In the genomic region with DNA sequence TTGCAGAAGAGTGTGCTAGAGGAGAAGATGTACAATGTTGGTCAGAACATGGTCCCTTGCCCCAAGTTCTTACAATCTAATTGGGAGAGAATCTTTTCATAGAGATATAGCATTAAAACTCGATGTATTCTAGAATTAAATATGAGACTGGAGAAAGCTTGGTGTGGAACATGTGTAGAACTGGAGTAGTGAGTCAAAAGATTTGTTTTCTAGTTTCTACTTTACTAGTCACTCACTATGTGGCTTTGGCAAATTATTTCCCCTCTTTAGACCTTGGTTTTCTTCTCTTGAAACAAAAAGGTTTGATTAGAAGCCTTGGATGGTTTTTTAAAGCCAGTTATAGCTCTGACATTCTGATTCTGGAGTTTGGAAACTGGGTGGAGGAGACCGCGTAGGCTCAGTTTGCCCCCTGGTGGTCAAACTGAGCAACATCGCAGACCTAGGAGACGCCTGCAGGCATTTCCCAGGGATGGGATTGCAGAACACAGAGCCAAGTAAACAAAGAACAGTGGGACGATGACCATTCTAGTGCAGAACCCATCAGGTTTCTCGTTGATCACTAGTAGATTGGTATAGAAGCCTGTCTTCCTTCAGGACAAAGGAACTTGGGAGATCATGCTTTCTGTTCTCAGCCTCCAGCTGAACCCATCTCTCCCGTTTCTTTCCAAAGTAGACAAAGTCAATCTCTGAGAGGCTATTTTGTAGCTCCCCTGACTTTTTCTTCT, we compare ENCODE assay signal across 9 cellular contexts. TPM values are rescaled to one million over a fixed set of nuclear protein-coding genes. Genes with fewer than 3 reads are reported as not detected.
DNase-seq lines count a peak whose midpoint lies in the region; ATAC-seq and TF ChIP-seq lines count a peak whose summit lies in the region.
"Had no signal": no experiment of that assay in that cellular context is flagged by ENCODE, and none has a peak within 500 bp of the region (broad histone marks: within the 10 kb centered on the region; RNA-seq: fewer than 3 reads in every experiment).

No MANE protein-coding gene starts in this region.

- no peak overlapping the region for H3K4me3 Mint-ChIP-seq in neural crest cell
- H3K4me3 Mint-ChIP-seq: IgD-negative memory B cell had no signal

- ATAC-seq in GM19351 (IDR thresholded peaks at IDR 0.05; ENCODE audit: unreplicated experiment) (peak; percentile 43), HG03378 (IDR thresholded peaks at IDR 0.05; ENCODE audit: unreplicated experiment) (no peak), GM18511 (IDR thresholded peaks at IDR 0.05; ENCODE audit: unreplicated experiment) (no peak)

- H3K27ac Mint-ChIP-seq in neural crest cell (ENCODE audit: unreplicated experiment), result no peak overlapping the region
- H3K27ac Mint-ChIP-seq: IgD-negative memory B cell had no signal

- peaks cover 21% of the 10 kb centered on the region for H3K27me3 Mint-ChIP-seq in neural crest cell (ENCODE audit: low read depth)

- CTCF ChIA-PET in BJ (lab: Yijun Ruan, JAX), result interaction anchor here (0.6 to 4.3 kb wide), 43 partner anchors 9 to 605 kb away, joined by 3 to 50 read pairs (median 5); partner anchors contain the start of genes LIPT2, POLD3 and RNF169

- peaks cover 9% of the 10 kb centered on the region for H3K27me3 ChIP-seq in BJ (ENCODE audit: control insufficient read depth, insufficient read depth, low read length)

- H3K36me3 Mint-ChIP-seq in neural crest cell (ENCODE audit: low read depth), result no peaks in the 10 kb centered on the region
- H3K36me3 Mint-ChIP-seq: IgD-negative memory B cell had no signal

- H3K36me3 ChIP-seq in BJ (ENCODE audit: control insufficient read depth, insufficient read depth, low read length), result no peaks in the 10 kb centered on the region

- TF ChIP-seq CTCF in BJ (IDR thresholded peaks at IDR 0.05; ENCODE audit: insufficient read depth, low read depth, low read length), result peak; percentile 91
- peak; percentile 94 for TF ChIP-seq CTCF in fibroblast of pulmonary artery (IDR thresholded peaks at IDR 0.05; ENCODE audit: low read length, missing control alignments)
- peak; percentile 82 for TF ChIP-seq CTCF in neural crest cell (conservative IDR thresholded peaks at IDR 0.05)

- POLR2A ChIA-PET in BJ (lab: Charles Lee), result no interaction called here

- no peak overlapping the region for H3K4me3 ChIP-seq in BJ (ENCODE audit: low read depth, low read length)
- no peak overlapping the region for H3K4me3 ChIP-seq in fibroblast of pulmonary artery (replicated peaks; ENCODE audit: low read depth, low read length)

- DNase-seq in BJ (ENCODE audit: low read depth) (no peak), NCI-H526 treated with DMSO at 0.1 percent for 48 hours (lab: John Stamatoyannopoulos, UW) (peak; percentile 45), activated T-cell treated with anti-CD3 and anti-CD28 coated beads for 24 hours (ENCODE audit: low read depth) (peak; percentile 32), fibroblast of pulmonary artery (ENCODE audit: low read depth) (peak; percentile 79), neural crest cell (ENCODE audit: low read depth, low spot score) (peak; percentile 48)

- no peaks in the 10 kb centered on the region for H3K4me1 Mint-ChIP-seq in neural crest cell

- peaks cover 4% of the 10 kb centered on the region for H3K9me3 Mint-ChIP-seq in neural crest cell

RNA-seq across cellular contexts. Expression of gene CHRDL2, which starts 8.5 kb away (rescaled TPM):
- 0.09 TPM in 1 of 2 replicates, not detected in the other for polyA plus RNA-seq in BJ (2011; rRNA removed)
- polyA minus RNA-seq in BJ (2011; rRNA and poly(A)+ RNA removed), result not detected in 2 replicates
- 0.35 and 0.55 TPM in 2 replicates for total RNA-seq in neural crest cell
- polyA plus RNA-seq: IgD-negative memory B cell had no signal

RNA-seq across cellular contexts. Expression of gene RNF169, which starts 8.9 kb away (rescaled TPM):
- polyA plus RNA-seq in BJ (2011; rRNA removed), result 4.5 and 7.9 TPM in 2 replicates
- 16.8 and 18.3 TPM in 2 replicates for polyA minus RNA-seq in BJ (2011; rRNA and poly(A)+ RNA removed)
- total RNA-seq in neural crest cell, result 23.4 and 23.5 TPM in 2 replicates
